ENCODE assay signal across 21 cellular contexts in the genomic region with DNA sequence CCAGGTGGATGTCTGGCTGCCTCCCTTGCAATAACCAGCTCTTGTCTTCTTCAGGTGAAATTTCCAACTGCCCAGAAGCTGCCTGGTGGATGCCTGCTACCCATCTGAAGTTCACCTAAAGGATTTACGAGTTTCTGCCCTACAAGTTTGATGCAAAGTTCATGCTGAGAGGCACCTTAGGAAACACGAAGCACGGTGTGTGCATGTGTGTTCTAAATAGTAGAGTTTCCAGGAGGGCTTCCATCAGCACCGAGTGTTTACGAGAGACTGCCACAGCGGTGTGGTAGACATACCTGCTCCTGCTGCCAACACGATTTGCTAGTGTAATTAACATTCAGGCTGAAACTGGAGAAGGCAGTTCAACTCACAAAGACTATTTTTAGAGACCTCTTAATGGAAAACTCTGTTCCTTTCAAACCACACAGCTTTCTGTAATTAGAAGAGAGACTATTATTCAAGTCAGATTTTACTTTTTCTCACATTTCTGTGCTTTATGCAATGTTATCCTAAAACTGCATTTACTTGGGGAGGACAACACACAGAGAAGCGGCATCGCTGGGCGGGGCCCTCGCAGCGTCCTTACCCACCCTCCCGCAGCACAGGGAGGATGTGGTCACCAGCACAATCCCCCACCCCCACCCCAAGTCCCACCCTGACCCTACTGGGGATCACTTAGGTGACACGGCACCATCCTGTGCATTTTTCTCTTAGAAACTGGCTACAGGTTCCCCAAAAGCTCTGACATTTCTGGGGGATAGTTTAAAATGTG.
DNase-seq lines count a peak whose midpoint lies in the region; ATAC-seq lines count a peak whose summit lies in the region.
"Had no signal": no experiment of that assay in that cellular context is flagged by ENCODE, and none has a peak within 500 bp of the region (broad histone marks: within the 10 kb centered on the region; RNA-seq: fewer than 3 reads in every experiment).

No MANE protein-coding gene starts in this region.

- no peak for ATAC-seq in GM21515 (IDR thresholded peaks at IDR 0.05; ENCODE audit: unreplicated experiment)
- ATAC-seq in activated CD4-positive, CD25-positive, alpha-beta regulatory T cell treated with anti-CD3 and anti-CD28 coated beads, Interleukin-2, amount 50 U/mL, for 24 hours = no peak
- ATAC-seq: pancreas, right cardiac atrium, Right ventricle myocardium inferior, WTC11 had no signal

- DNase-seq in NCI-H2107 treated with DMSO at 0.1 percent for 48 hours (lab: John Stamatoyannopoulos, UW; ENCODE audit: unreplicated experiment) (peak; percentile 53), NCI-H2107 (lab: John Stamatoyannopoulos, UW) (no peak), NCI-H526 treated with DMSO at 0.1 percent for 48 hours (lab: John Stamatoyannopoulos, UW) (peak; percentile 58), islet precursor cell (peak; percentile 37), NCI-H2081 treated with DMSO at 0.1 percent for 48 hours (lab: John Stamatoyannopoulos, UW) (no peak), GM19240 (ENCODE audit: insufficient read length, low spot score) (no peak)
- DNase-seq: activated CD4-positive, alpha-beta T cell treated with anti-CD3 and anti-CD28 coated beads, Interleukin-2, amount 50 U/mL, for 48 hours; activated effector memory CD4-positive, alpha-beta T cell treated with anti-CD3 and anti-CD28 coated beads, Interleukin-2, amount 50 U/mL, for 16 hours; C1 segment of cervical spinal cord; colonic mucosa; NCI-H187; NCI-H774; OCI-M1; pancreas; right cardiac atrium; stimulated activated CD4-positive, alpha-beta T cell treated with anti-CD3 and anti-CD28 coated beads, Interleukin-15, amount 100 ng/mL, for 24 hours; T1000 had no signal

Comparison
In these comparisons a context has a peak if more than half of its experiments do, and no peak if none do; other contexts are left out.
1. DNase-seq: peak in NCI-H2107 treated with DMSO at 0.1 percent for 48 hours (single experiment), NCI-H526 treated with DMSO at 0.1 percent for 48 hours (single experiment) and islet precursor cell (single experiment); none in NCI-H2107 (single experiment), NCI-H2081 treated with DMSO at 0.1 percent for 48 hours (single experiment) and GM19240 (single experiment).